1 cellular context compared by ENCODE assay signal in genomic region chr9:105445203-105445881, GRCh38.
TF ChIP-seq lines count a peak whose summit lies in the region.

No MANE protein-coding gene starts in this region.

TF ChIP-seq in HepG2, 621 proteins besides CTCF, POLR2A, EP300 and RAD21:
- 0 out of 2 replicates have a peak, but pooled peaks have one; percentile 15 for TF ChIP-seq ZNF687 (CRISPR knock-in tag; IDR thresholded peaks at IDR 0.05)
- TF ChIP-seq HNF1B (CRISPR knock-in tag; IDR thresholded peaks at IDR 0.05) = no peak
- no peak for TF ChIP-seq ZNF720 (CRISPR knock-in tag; IDR thresholded peaks at IDR 0.05)
- no peak for TF ChIP-seq ZNF326 (CRISPR knock-in tag; IDR thresholded peaks at IDR 0.05; ENCODE audit: borderline replicate concordance)
